ENCODE assay signal across 33 cellular contexts in genomic region chr9:136281421-136282271, GRCh38. TPM values are rescaled to one million over a fixed set of nuclear protein-coding genes. Genes with fewer than 3 reads are reported as not detected.
"Had no signal": no experiment of that assay in that cellular context is flagged by ENCODE, and none has a peak within 500 bp of the region (broad histone marks: within the 10 kb centered on the region; RNA-seq: fewer than 3 reads in every experiment).

No MANE protein-coding gene starts in this region.

- H3K36me3 ChIP-seq: breast epithelium, esophagus squamous epithelium, left lung, lower lobe of right lung, neutrophil, prostate gland, uterus had no signal

- ATAC-seq: left lung; lower lobe of right lung; sciatic nerve; stimulated activated naive CD8-positive, alpha-beta T cell treated with anti-CD3 and anti-CD28 coated beads, Interleukin-15, amount 100 ng/mL, for 72 hours had no signal

- H3K9me3 Mint-ChIP-seq: activated CD4-positive, alpha-beta memory T cell treated with anti-CD3 and anti-CD28 coated beads, Interleukin-2, amount 10 ng/mL, durations not matched to agents 7 days and 5 days; activated CD4-positive, alpha-beta T cell treated with anti-CD3 and anti-CD28 coated beads, Interleukin-2, amount 10 ng/mL, durations not matched to agents 7 days and 5 days; activated naive CD4-positive, alpha-beta T cell treated with anti-CD3 and anti-CD28 coated beads, Interleukin-2, amount 10 ng/mL, durations not matched to agents 7 days and 5 days; activated T-cell treated with anti-CD3 and anti-CD28 coated beads, Interleukin-2, amount 50 U/mL, for 24 hours; dendritic cell treated with granulocyte-macrophage colony-stimulating factor and Interleukin-4, amounts not matched to agents 40 ng/mL and 50 ng/mL, for 4 days; nephron; stimulated activated naive CD8-positive, alpha-beta T cell treated with anti-CD3 and anti-CD28 coated beads, Interleukin-15, amount 100 ng/mL, for 72 hours; T-helper 1 cell treated with Interleukin-12 subunit alpha and Interleukin-12 subunit beta and Interleukin-4 antibody, amounts not matched to agents 30 μg/mL and 1 μg/mL, for 36 hours; type B pancreatic cell had no signal

- H3K36me3 Mint-ChIP-seq: activated naive CD4-positive, alpha-beta T cell treated with anti-CD3 and anti-CD28 coated beads, Interleukin-2, amount 10 ng/mL, durations not matched to agents 7 days and 5 days; type B pancreatic cell had no signal

- H3K4me1 Mint-ChIP-seq: nephron had no signal

- H3K27me3 Mint-ChIP-seq: activated CD4-positive, alpha-beta T cell treated with anti-CD3 and anti-CD28 coated beads, Interleukin-2, amount 10 ng/mL, durations not matched to agents 7 days and 5 days had no signal

- H3K27ac ChIP-seq: breast epithelium, epithelial cell of prostate, esophagus squamous epithelium, left lung, lower lobe of right lung, neutrophil, prostate gland, skin epidermis, uterus had no signal

- DNase-seq: activated CD4-positive, alpha-beta memory T cell treated with anti-CD3 and anti-CD28 coated beads, Interleukin-2, amount 10 ng/mL, durations not matched to agents 7 days and 5 days; activated CD4-positive, alpha-beta T cell treated with anti-CD3 and anti-CD28 coated beads for 1 hour; activated CD8-positive, alpha-beta memory T cell treated with anti-CD3 and anti-CD28 coated beads, Interleukin-2, amount 50 U/mL, for 48 hours; activated gamma-delta T cell; activated T-cell treated with anti-CD3 and anti-CD28 coated beads, Interleukin-2, amount 50 U/mL, for 24 hours; amniotic stem cell; central memory CD4-positive, alpha-beta T cell; effector CD8-positive, alpha-beta T cell; esophagus squamous epithelium; lower lobe of right lung; mucosa of descending colon; retina; stimulated activated CD4-positive, alpha-beta T cell treated with anti-CD3 and anti-CD28 coated beads, Interleukin-12 subunit alpha, Interleukin-12 subunit beta, amount 100 ng/mL, for 4 hours; stimulated activated CD4-positive, alpha-beta T cell treated with anti-CD3 and anti-CD28 coated beads, Interleukin-4, amount 100 ng/mL, for 1 hour; stimulated activated naive CD8-positive, alpha-beta T cell treated with anti-CD3 and anti-CD28 coated beads, Interleukin-15, amount 100 ng/mL, for 72 hours; T1000; uterus had no signal

- H3K9me3 ChIP-seq: breast epithelium, esophagus squamous epithelium, left lung, lower lobe of right lung, mucosa of descending colon, neutrophil, prostate gland, uterus had no signal

- H3K4me3 Mint-ChIP-seq: activated CD4-positive, alpha-beta memory T cell treated with anti-CD3 and anti-CD28 coated beads, Interleukin-2, amount 10 ng/mL, durations not matched to agents 7 days and 5 days; activated CD4-positive, alpha-beta T cell treated with anti-CD3 and anti-CD28 coated beads, Interleukin-2, amount 10 ng/mL, durations not matched to agents 7 days and 5 days; activated naive CD4-positive, alpha-beta T cell treated with anti-CD3 and anti-CD28 coated beads, Interleukin-2, amount 10 ng/mL, durations not matched to agents 7 days and 5 days; activated T-cell treated with anti-CD3 and anti-CD28 coated beads, Interleukin-2, amount 50 U/mL, for 24 hours; dendritic cell treated with granulocyte-macrophage colony-stimulating factor and Interleukin-4, amounts not matched to agents 40 ng/mL and 50 ng/mL, for 4 days; nephron; stimulated activated naive CD8-positive, alpha-beta T cell treated with anti-CD3 and anti-CD28 coated beads, Interleukin-15, amount 100 ng/mL, for 72 hours; T-helper 1 cell treated with Interleukin-12 subunit alpha and Interleukin-12 subunit beta and Interleukin-4 antibody, amounts not matched to agents 30 μg/mL and 1 μg/mL, for 36 hours; type B pancreatic cell had no signal

- H3K27me3 ChIP-seq: uterus had no signal

- H3K27ac Mint-ChIP-seq: activated CD4-positive, alpha-beta memory T cell treated with anti-CD3 and anti-CD28 coated beads, Interleukin-2, amount 10 ng/mL, durations not matched to agents 7 days and 5 days; activated CD4-positive, alpha-beta T cell treated with anti-CD3 and anti-CD28 coated beads, Interleukin-2, amount 10 ng/mL, durations not matched to agents 7 days and 5 days; activated naive CD4-positive, alpha-beta T cell treated with anti-CD3 and anti-CD28 coated beads, Interleukin-2, amount 10 ng/mL, durations not matched to agents 7 days and 5 days; activated T-cell treated with anti-CD3 and anti-CD28 coated beads, Interleukin-2, amount 50 U/mL, for 24 hours; dendritic cell treated with granulocyte-macrophage colony-stimulating factor and Interleukin-4, amounts not matched to agents 40 ng/mL and 50 ng/mL, for 4 days; nephron; stimulated activated naive CD8-positive, alpha-beta T cell treated with anti-CD3 and anti-CD28 coated beads, Interleukin-15, amount 100 ng/mL, for 72 hours; T-helper 1 cell treated with Interleukin-12 subunit alpha and Interleukin-12 subunit beta and Interleukin-4 antibody, amounts not matched to agents 30 μg/mL and 1 μg/mL, for 36 hours; type B pancreatic cell had no signal

- H3K4me3 ChIP-seq: breast epithelium, esophagus squamous epithelium, left lung, lower lobe of right lung, mucosa of descending colon, prostate gland, skin epidermis, uterus had no signal

- H3K4me1 ChIP-seq: breast epithelium, prostate gland, uterus had no signal

RNA-seq across cellular contexts. Expression of gene CCDC187, which starts 22.2 kb away (rescaled TPM):
- total RNA-seq: activated CD4-positive, alpha-beta memory T cell treated with anti-CD3 and anti-CD28 coated beads, Interleukin-2, amount 10 ng/mL, durations not matched to agents 7 days and 5 days; activated CD4-positive, alpha-beta T cell treated with anti-CD3 and anti-CD28 coated beads, Interleukin-2, amount 10 ng/mL, durations not matched to agents 7 days and 5 days; breast epithelium; esophagus squamous epithelium; mesenteric fat pad; myocyte; osteocyte had no signal
